In the genomic region with DNA sequence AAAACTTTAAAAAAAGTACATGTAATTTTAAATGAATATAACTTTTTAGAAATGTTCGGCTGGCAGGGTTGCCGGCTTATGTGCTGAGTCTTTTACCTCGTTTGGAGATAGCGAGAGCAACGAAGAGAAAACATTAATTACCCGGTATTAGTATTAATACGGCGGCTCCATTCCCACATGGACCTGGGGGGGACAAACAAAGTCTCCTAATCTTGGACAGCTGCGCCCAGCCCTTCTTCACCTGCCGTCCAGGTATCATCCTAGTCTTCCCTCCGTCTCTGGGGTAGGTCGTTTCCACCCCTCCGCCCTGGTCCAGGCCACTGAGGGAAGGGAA, we compare ENCODE assay signal across 8 cellular contexts. TPM values are rescaled to one million over a fixed set of nuclear protein-coding genes. Genes with fewer than 3 reads are reported as not detected.
DNase-seq lines count a peak whose midpoint lies in the region; ATAC-seq and TF ChIP-seq lines count a peak whose summit lies in the region.

No MANE protein-coding gene starts in this region.

- POLR2A ChIA-PET in HEK293 (lab: Yijun Ruan, JAX), result interaction anchor here (0.5 to 1.2 kb wide), 2 partner anchors 17 to 221 kb away, joined by 3 read pairs; no protein-coding TSS in a partner anchor
- POLR2A ChIA-PET in activated B cell treated with CpG ODN at 0.5 μM for 24 hours (lab: Charles Lee), result interaction anchor here (1.3 to 2.1 kb wide), 3 partner anchors 63 to 988 kb away, joined by 4 to 11 read pairs (median 9); a partner anchor contains a TSS

- H3K4me1 Mint-ChIP-seq in activated B cell treated with CpG ODN at 0.5 μM for 24 hours, result peaks cover 28% of the 10 kb centered on the region

- no peaks in the 10 kb centered on the region for H3K9me3 ChIP-seq in HEK293 (ENCODE audit: control insufficient read depth, insufficient read depth, low read depth, low read length)
- no peaks in the 10 kb centered on the region for H3K9me3 ChIP-seq in left ventricle myocardium inferior (replicated peaks)
- H3K9me3 ChIP-seq in skeletal muscle satellite cell (replicated peaks; ENCODE audit: low read length), result no peaks in the 10 kb centered on the region

- H3K9ac ChIP-seq in skeletal muscle satellite cell (ENCODE audit: low read depth, low read length), result peak overlapping the region; percentile 92

- DNase-seq in activated B cell treated with CpG ODN at 0.5 μM for 24 hours (no peak), left ventricle myocardium inferior (no peak)
- no peak for DNase-seq in stimulated activated naive CD4-positive, alpha-beta T cell treated with Interleukin-2 at 50 U/mL for 16 hours (lab: John Stamatoyannopoulos, UW)

- H3K27ac Mint-ChIP-seq in activated B cell treated with CpG ODN at 0.5 μM for 24 hours, result peak overlapping the region; percentile 89

- no peak for TF ChIP-seq CTCF in HEK293 (tag by site-specific recombination; IDR thresholded peaks at IDR 0.05)
- no peak for TF ChIP-seq CTCF in activated B cell treated with CpG ODN at 0.5 μM for 24 hours (IDR thresholded peaks at IDR 0.05)
- no peak for TF ChIP-seq CTCF in left ventricle myocardium inferior (IDR thresholded peaks at IDR 0.05; ENCODE audit: borderline replicate concordance)

- peaks cover 8% of the 10 kb centered on the region for H3K36me3 Mint-ChIP-seq in activated B cell treated with CpG ODN at 0.5 μM for 24 hours (ENCODE audit: low read depth)

- ATAC-seq in activated B cell treated with CpG ODN at 0.5 μM for 24 hours (ENCODE audit: low read depth) (no peak), GM18520 (IDR thresholded peaks at IDR 0.05; ENCODE audit: unreplicated experiment) (no peak), GM18909 (IDR thresholded peaks at IDR 0.05; ENCODE audit: poor library complexity, unreplicated experiment) (no peak), HG02973 (IDR thresholded peaks at IDR 0.05; ENCODE audit: unreplicated experiment) (no peak)

- H3K4me2 ChIP-seq in skeletal muscle satellite cell (ENCODE audit: low read length), result peak overlapping the region; percentile 96

- H3K27me3 ChIP-seq in left ventricle myocardium inferior (ENCODE audit: low read depth) (no peaks in the 10 kb centered on the region), skeletal muscle satellite cell (ENCODE audit: control insufficient read depth, insufficient read depth, low read length) (no peaks in the 10 kb centered on the region)

- peak overlapping the region; percentile 72 for H3K4me3 ChIP-seq in HEK293 (ENCODE audit: low read depth, low read length)
- peak overlapping the region; percentile 85 for H3K4me3 ChIP-seq in left ventricle myocardium inferior
- H3K4me3 ChIP-seq in skeletal muscle satellite cell (ENCODE audit: low read length), result peak overlapping the region; percentile 83

- H3K27me3 Mint-ChIP-seq in activated B cell treated with CpG ODN at 0.5 μM for 24 hours, result no peaks in the 10 kb centered on the region

- H3K27ac ChIP-seq in HEK293 (ENCODE audit: extremely low read depth, low read depth, low read length) (peak overlapping the region; percentile 99), left ventricle myocardium inferior (replicated peaks) (peak overlapping the region; percentile 95)

- CTCF ChIA-PET in HEK293 (lab: Yijun Ruan, JAX), result interaction anchor here (0.6 to 0.7 kb wide), 2 partner anchors 9 to 56 kb away, joined by 3 to 7 read pairs; no protein-coding TSS in a partner anchor
- CTCF ChIA-PET in activated B cell treated with CpG ODN at 0.5 μM for 24 hours (lab: Charles Lee), result interaction anchor here (4.8 kb wide), 1 partner anchor 205 kb away, joined by 17 read pairs; no protein-coding TSS in a partner anchor

- intact Hi-C loops in activated B cell treated with CpG ODN at 0.5 μM for 24 hours (cut with micrococcal nuclease) (loop anchor here (2.0 to 10.0 kb wide), 5 partner anchors 212 to 988 kb away; a partner anchor contains a TSS), left ventricle myocardium inferior (cut with micrococcal nuclease) (no loop called here)

- H3K4me3 Mint-ChIP-seq in activated B cell treated with CpG ODN at 0.5 μM for 24 hours, result peak overlapping the region; percentile 82

- peaks cover 23% of the 10 kb centered on the region for H3K4me1 ChIP-seq in HEK293 (ENCODE audit: control insufficient read depth, insufficient read depth, low read length)
- peaks cover 43% of the 10 kb centered on the region for H3K4me1 ChIP-seq in left ventricle myocardium inferior
- H3K4me1 ChIP-seq in skeletal muscle satellite cell (ENCODE audit: control insufficient read depth, insufficient read depth, low read length), result peaks cover 22% of the 10 kb centered on the region

- H3K9me3 Mint-ChIP-seq in activated B cell treated with CpG ODN at 0.5 μM for 24 hours, result no peaks in the 10 kb centered on the region

- H3K36me3 ChIP-seq in HEK293 (ENCODE audit: control insufficient read depth in 2 of 2, insufficient read depth in 1 of 2, low read length in 2 of 2) (peaks cover 0 to 7% of the 10 kb centered on the region in 2 experiments; a peak in 2 of 3 replicates), left ventricle myocardium inferior (no peaks in the 10 kb centered on the region), skeletal muscle satellite cell (ENCODE audit: insufficient read depth, low read length) (no peaks in the 10 kb centered on the region)

TF ChIP-seq in HEK293, 187 proteins besides CTCF, POLR2A, EP300 and RAD21 (continues in another document):
- TF ChIP-seq ZSCAN23 (tag by site-specific recombination; IDR thresholded peaks at IDR 0.05), result no peak
- no peak for TF ChIP-seq ZNF239 (tag by site-specific recombination; IDR thresholded peaks at IDR 0.05)
- TF ChIP-seq, protein P1, sequence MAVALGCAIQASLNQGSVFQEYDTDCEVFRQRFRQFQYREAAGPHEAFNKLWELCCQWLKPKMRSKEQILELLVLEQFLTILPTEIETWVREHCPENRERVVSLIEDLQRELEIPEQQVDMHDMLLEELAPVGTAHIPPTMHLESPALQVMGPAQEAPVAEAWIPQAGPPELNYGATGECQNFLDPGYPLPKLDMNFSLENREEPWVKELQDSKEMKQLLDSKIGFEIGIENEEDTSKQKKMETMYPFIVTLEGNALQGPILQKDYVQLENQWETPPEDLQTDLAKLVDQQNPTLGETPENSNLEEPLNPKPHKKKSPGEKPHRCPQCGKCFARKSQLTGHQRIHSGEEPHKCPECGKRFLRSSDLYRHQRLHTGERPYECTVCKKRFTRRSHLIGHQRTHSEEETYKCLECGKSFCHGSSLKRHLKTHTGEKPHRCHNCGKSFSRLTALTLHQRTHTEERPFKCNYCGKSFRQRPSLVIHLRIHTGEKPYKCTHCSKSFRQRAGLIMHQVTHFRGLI (tag by site-specific recombination; IDR thresholded peaks at IDR 0.05), result no peak
- TF ChIP-seq, protein P2, sequence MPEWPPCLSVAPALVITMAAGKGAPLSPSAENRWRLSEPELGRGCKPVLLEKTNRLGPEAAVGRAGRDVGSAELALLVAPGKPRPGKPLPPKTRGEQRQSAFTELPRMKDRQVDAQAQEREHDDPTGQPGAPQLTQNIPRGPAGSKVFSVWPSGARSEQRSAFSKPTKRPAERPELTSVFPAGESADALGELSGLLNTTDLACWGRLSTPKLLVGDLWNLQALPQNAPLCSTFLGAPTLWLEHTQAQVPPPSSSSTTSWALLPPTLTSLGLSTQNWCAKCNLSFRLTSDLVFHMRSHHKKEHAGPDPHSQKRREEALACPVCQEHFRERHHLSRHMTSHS (tag by site-specific recombination; IDR thresholded peaks at IDR 0.05), result no peak
- TF ChIP-seq SALL2 (tag by site-specific recombination; IDR thresholded peaks at IDR 0.05; ENCODE audit: borderline replicate concordance), result no peak
- TF ChIP-seq ZNF571 (tag by site-specific recombination; IDR thresholded peaks at IDR 0.05), result no peak
- no peak for TF ChIP-seq ZXDB (tag by site-specific recombination; IDR thresholded peaks at IDR 0.05)
- no peak for TF ChIP-seq REPIN1 (tag by site-specific recombination; IDR thresholded peaks at IDR 0.05; ENCODE audit: low read depth)
- TF ChIP-seq, protein P3, sequence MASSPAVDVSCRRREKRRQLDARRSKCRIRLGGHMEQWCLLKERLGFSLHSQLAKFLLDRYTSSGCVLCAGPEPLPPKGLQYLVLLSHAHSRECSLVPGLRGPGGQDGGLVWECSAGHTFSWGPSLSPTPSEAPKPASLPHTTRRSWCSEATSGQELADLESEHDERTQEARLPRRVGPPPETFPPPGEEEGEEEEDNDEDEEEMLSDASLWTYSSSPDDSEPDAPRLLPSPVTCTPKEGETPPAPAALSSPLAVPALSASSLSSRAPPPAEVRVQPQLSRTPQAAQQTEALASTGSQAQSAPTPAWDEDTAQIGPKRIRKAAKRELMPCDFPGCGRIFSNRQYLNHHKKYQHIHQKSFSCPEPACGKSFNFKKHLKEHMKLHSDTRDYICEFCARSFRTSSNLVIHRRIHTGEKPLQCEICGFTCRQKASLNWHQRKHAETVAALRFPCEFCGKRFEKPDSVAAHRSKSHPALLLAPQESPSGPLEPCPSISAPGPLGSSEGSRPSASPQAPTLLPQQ (tag by site-specific recombination; IDR thresholded peaks at IDR 0.05), result peak; percentile 23; the same call in 1 of the 2 replicates
- no peak for TF ChIP-seq ZBTB21 (tag by site-specific recombination; IDR thresholded peaks at IDR 0.05)
- TF ChIP-seq ZNF837 (tag by site-specific recombination; IDR thresholded peaks at IDR 0.05), result no peak
- TF ChIP-seq, protein P4, sequence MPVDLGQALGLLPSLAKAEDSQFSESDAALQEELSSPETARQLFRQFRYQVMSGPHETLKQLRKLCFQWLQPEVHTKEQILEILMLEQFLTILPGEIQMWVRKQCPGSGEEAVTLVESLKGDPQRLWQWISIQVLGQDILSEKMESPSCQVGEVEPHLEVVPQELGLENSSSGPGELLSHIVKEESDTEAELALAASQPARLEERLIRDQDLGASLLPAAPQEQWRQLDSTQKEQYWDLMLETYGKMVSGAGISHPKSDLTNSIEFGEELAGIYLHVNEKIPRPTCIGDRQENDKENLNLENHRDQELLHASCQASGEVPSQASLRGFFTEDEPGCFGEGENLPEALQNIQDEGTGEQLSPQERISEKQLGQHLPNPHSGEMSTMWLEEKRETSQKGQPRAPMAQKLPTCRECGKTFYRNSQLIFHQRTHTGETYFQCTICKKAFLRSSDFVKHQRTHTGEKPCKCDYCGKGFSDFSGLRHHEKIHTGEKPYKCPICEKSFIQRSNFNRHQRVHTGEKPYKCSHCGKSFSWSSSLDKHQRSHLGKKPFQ (tag by site-specific recombination; IDR thresholded peaks at IDR 0.05), result peak; percentile 7; the same call in 1 of the 2 replicates
- TF ChIP-seq ZNF830 (tag by site-specific recombination; IDR thresholded peaks at IDR 0.05; ENCODE audit: low read depth), result no peak
- TF ChIP-seq ZNF433 (tag by site-specific recombination; IDR thresholded peaks at IDR 0.05; ENCODE audit: low read depth), result no peak
- no peak for TF ChIP-seq KLF1 (tag by site-specific recombination; IDR thresholded peaks at IDR 0.05)
- no peak for TF ChIP-seq ZNF610 (tag by site-specific recombination; IDR thresholded peaks at IDR 0.05; ENCODE audit: borderline replicate concordance)

RNA-seq across cellular contexts. Expression of a gene that starts 0.3 kb away (rescaled TPM):
- total RNA-seq in activated B cell treated with CpG ODN at 0.5 μM for 24 hours, result 23.8 and 27.2 TPM in 2 replicates
- 36.6 TPM for total RNA-seq in left ventricle myocardium inferior
- total RNA-seq in skeletal muscle satellite cell (2012; rRNA removed), result 16.6 and 23.8 TPM in 2 replicates

RNA-seq across cellular contexts. Expression of a gene that starts 39.5 kb away (rescaled TPM):
- total RNA-seq in activated B cell treated with CpG ODN at 0.5 μM for 24 hours (not detected in 2 replicates), left ventricle myocardium inferior (not detected)
- total RNA-seq in skeletal muscle satellite cell (2012; rRNA removed), result not detected in 2 replicates
